In genomic region chr21:31509108-31510017, GRCh38 we compare ENCODE assay signal across 8 cellular contexts.
DNase-seq lines count a peak whose midpoint lies in the region; ATAC-seq and TF ChIP-seq lines count a peak whose summit lies in the region.

No MANE protein-coding gene starts in this region.

- no peaks in the 10 kb centered on the region for H3K9me3 Mint-ChIP-seq in MCF 10A (ENCODE audit: unreplicated experiment)
- no peaks in the 10 kb centered on the region for H3K9me3 Mint-ChIP-seq in progenitor cell of endocrine pancreas (ENCODE audit: low read depth)

- H3K9me2 ChIP-seq in Karpas-422 (replicated peaks; ENCODE audit: insufficient read depth, low read length): no peaks in the 10 kb centered on the region

- H3K27me3 ChIP-seq in Karpas-422 (ENCODE audit: low read length) (no peaks in the 10 kb centered on the region), WERI-Rb-1 (ENCODE audit: insufficient read depth, low read depth, severe bottlenecking) (no peaks in the 10 kb centered on the region)

- H3K4me3 Mint-ChIP-seq in MCF 10A (ENCODE audit: unreplicated experiment) (no peak overlapping the region), progenitor cell of endocrine pancreas (ENCODE audit: low read depth) (no peak overlapping the region)

- peak; percentile 43 for ATAC-seq in GM21381 (IDR thresholded peaks at IDR 0.05; ENCODE audit: unreplicated experiment)

- H3K79me2 ChIP-seq in Karpas-422 (ENCODE audit: low read length): no peaks in the 10 kb centered on the region

- peaks cover 8% of the 10 kb centered on the region; the same call in 1 of the 2 replicates for H4K20me1 ChIP-seq in Karpas-422 (ENCODE audit: insufficient read depth, low read depth, low read length)

- POLR2A ChIA-PET in MCF 10A (lab: Yijun Ruan, JAX): no interaction called here

- no TSS peak for BruUV-seq in MCF 10A (replicated peaks; lab: Mats Ljungman, UMichigan)

- DNase-seq in COLO668 (lab: John Stamatoyannopoulos, UW; ENCODE audit: unreplicated experiment): peak; percentile 69
- peak; percentile 72 for DNase-seq in Karpas-422
- peak; percentile 35 for DNase-seq in WERI-Rb-1
- peak; percentile 82 for DNase-seq in MCF 10A (ENCODE audit: unreplicated experiment)
- DNase-seq in progenitor cell of endocrine pancreas (ENCODE audit: low spot score, unreplicated experiment): no peak
- DNase-seq in NCI-H2196 treated with DMSO at 0.1 percent for 48 hours (lab: John Stamatoyannopoulos, UW; ENCODE audit: unreplicated experiment): no peak
- no peak for DNase-seq in NCI-H2227 (lab: John Stamatoyannopoulos, UW; ENCODE audit: unreplicated experiment)

- H3K27ac ChIP-seq in Karpas-422 (ENCODE audit: low read length) (no peak overlapping the region), WERI-Rb-1 (no peak overlapping the region)

- H3K4me1 Mint-ChIP-seq in MCF 10A (ENCODE audit: insufficient read depth, unreplicated experiment): peaks cover 10% of the 10 kb centered on the region
- peaks cover 6% of the 10 kb centered on the region for H3K4me1 Mint-ChIP-seq in progenitor cell of endocrine pancreas (ENCODE audit: low read depth)

- no peak overlapping the region for H3K4me2 ChIP-seq in Karpas-422 (ENCODE audit: low read depth, low read length, poor library complexity, severe bottlenecking)

- H3K4me1 ChIP-seq in Karpas-422 (ENCODE audit: low read length): no peaks in the 10 kb centered on the region

- H3K36me3 Mint-ChIP-seq in MCF 10A (ENCODE audit: insufficient read depth, unreplicated experiment) (no peaks in the 10 kb centered on the region), progenitor cell of endocrine pancreas (ENCODE audit: insufficient read depth) (no peaks in the 10 kb centered on the region)

- H3K4me3 ChIP-seq in Karpas-422 (ENCODE audit: low read length) (no peak overlapping the region), WERI-Rb-1 (ENCODE audit: low read depth, low read length) (no peak overlapping the region)

- H3K27ac Mint-ChIP-seq in MCF 10A (ENCODE audit: low read depth, unreplicated experiment): no peak overlapping the region
- no peak overlapping the region for H3K27ac Mint-ChIP-seq in progenitor cell of endocrine pancreas

- H3K9ac ChIP-seq in Karpas-422 (ENCODE audit: low read length): no peak overlapping the region

- H3K27me3 Mint-ChIP-seq in MCF 10A (ENCODE audit: insufficient read depth, unreplicated experiment) (no peaks in the 10 kb centered on the region), progenitor cell of endocrine pancreas (no peaks in the 10 kb centered on the region)

- intact Hi-C loops in MCF 10A (cut with micrococcal nuclease): no loop called here

- no peak overlapping the region for H2AFZ ChIP-seq in Karpas-422 (ENCODE audit: low read length)

- H3K36me3 ChIP-seq in Karpas-422 (ENCODE audit: insufficient read depth, low read length): no peaks in the 10 kb centered on the region
- no peaks in the 10 kb centered on the region for H3K36me3 ChIP-seq in WERI-Rb-1

- TF ChIP-seq CTCF in WERI-Rb-1 (IDR thresholded peaks at IDR 0.05; ENCODE audit: low read depth, low read length) (0 out of 2 replicates have a peak, but pooled peaks have one; percentile 9), MCF 10A (IDR thresholded peaks at IDR 0.05; ENCODE audit: unreplicated experiment) (peak; percentile 65), progenitor cell of endocrine pancreas (IDR thresholded peaks at IDR 0.05; ENCODE audit: unreplicated experiment) (peak; percentile 26)

- CTCF ChIA-PET in MCF 10A (lab: Yijun Ruan, JAX): no interaction called here

- H3K9me3 ChIP-seq in Karpas-422 (ENCODE audit: low read length) (no peaks in the 10 kb centered on the region), WERI-Rb-1 (ENCODE audit: severe bottlenecking) (no peaks in the 10 kb centered on the region)

Comparison
In these comparisons a context has a peak if more than half of its experiments do, and no peak if none do; other contexts are left out.
1. DNase-seq: peak in COLO668 (single experiment), Karpas-422 (single experiment), WERI-Rb-1 (single experiment) and MCF 10A (single experiment); none in progenitor cell of endocrine pancreas (single experiment), NCI-H2196 treated with DMSO at 0.1 percent for 48 hours (single experiment) and NCI-H2227 (single experiment).
2. CTCF ChIP-seq: peak in every context shown above with its lines; median percentile 65 in MCF 10A; 26 in progenitor cell of endocrine pancreas; 9 in WERI-Rb-1.